24 cellular contexts compared by ENCODE assay signal in genomic region chr6:67237276-67237675, GRCh38.
"Had no signal": no experiment of that assay in that cellular context is flagged by ENCODE, and none has a peak within 500 bp of the region (broad histone marks: within the 10 kb centered on the region; RNA-seq: fewer than 3 reads in every experiment).

No MANE protein-coding gene starts in this region.

- H3K27ac ChIP-seq: colonic mucosa, dorsolateral prefrontal cortex, epithelial cell of prostate, esophagus squamous epithelium, gastroesophageal sphincter, heart right ventricle, left lung, lower lobe of right lung had no signal

- DNase-seq: colonic mucosa; dermis blood vessel endothelial cell; dorsolateral prefrontal cortex; effector CD4-positive, alpha-beta T cell; effector memory CD4-positive, alpha-beta T cell; erythroblast; esophagus squamous epithelium; foreskin fibroblast; foreskin melanocyte; head of caudate nucleus; heart right ventricle; hippocampal formation; left cardiac atrium; left lung; left ventricle myocardium superior; lower lobe of right lung; mesenchymal stem cell; mucosa of descending colon; naive B cell had no signal

- ATAC-seq: esophagus mucosa, gastroesophageal sphincter, heart right ventricle, left cardiac atrium, left lung, left ventricle myocardium superior, lower lobe of right lung, mucosa of descending colon had no signal

- H3K27me3 ChIP-seq: colonic mucosa, dorsolateral prefrontal cortex, esophagus squamous epithelium, gastroesophageal sphincter, heart right ventricle, left lung had no signal

- FAIRE-seq: islet of Langerhans, keratinocyte had no signal

- H3K36me3 ChIP-seq: colonic mucosa, esophagus squamous epithelium, gastroesophageal sphincter, heart right ventricle, left lung, lower lobe of right lung had no signal

- H3K4me1 ChIP-seq: colonic mucosa, esophagus squamous epithelium, gastroesophageal sphincter, heart right ventricle, left lung, lower lobe of right lung had no signal

- H3K9me3 ChIP-seq: colonic mucosa, gastroesophageal sphincter, lower lobe of right lung had no signal

- H3K4me3 ChIP-seq: colonic mucosa, dorsolateral prefrontal cortex, esophagus squamous epithelium, gastroesophageal sphincter, heart right ventricle, left lung, lower lobe of right lung, mucosa of descending colon had no signal
